8 cellular contexts compared by ENCODE assay signal in genomic region chr1:166975361-166976129, GRCh38. TPM values are rescaled to one million over a fixed set of nuclear protein-coding genes. Genes with fewer than 3 reads are reported as not detected.
DNase-seq lines count a peak whose midpoint lies in the region; ATAC-seq and TF ChIP-seq lines count a peak whose summit lies in the region.

A gene with protein sequence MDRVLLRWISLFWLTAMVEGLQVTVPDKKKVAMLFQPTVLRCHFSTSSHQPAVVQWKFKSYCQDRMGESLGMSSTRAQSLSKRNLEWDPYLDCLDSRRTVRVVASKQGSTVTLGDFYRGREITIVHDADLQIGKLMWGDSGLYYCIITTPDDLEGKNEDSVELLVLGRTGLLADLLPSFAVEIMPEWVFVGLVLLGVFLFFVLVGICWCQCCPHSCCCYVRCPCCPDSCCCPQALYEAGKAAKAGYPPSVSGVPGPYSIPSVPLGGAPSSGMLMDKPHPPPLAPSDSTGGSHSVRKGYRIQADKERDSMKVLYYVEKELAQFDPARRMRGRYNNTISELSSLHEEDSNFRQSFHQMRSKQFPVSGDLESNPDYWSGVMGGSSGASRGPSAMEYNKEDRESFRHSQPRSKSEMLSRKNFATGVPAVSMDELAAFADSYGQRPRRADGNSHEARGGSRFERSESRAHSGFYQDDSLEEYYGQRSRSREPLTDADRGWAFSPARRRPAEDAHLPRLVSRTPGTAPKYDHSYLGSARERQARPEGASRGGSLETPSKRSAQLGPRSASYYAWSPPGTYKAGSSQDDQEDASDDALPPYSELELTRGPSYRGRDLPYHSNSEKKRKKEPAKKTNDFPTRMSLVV (minus strand): TSS chr1:166975540. CDS start chr1:166975268, 272 bp downstream.

- peak within 1 kb of the TSS; percentile 52 for H3K4me3 ChIP-seq in LNCaP clone FGC (ENCODE audit: low read depth, low read length)

- DNase-seq in DMS114 treated with DMSO at 0.1 percent for 48 hours (lab: John Stamatoyannopoulos, UW; ENCODE audit: unreplicated experiment) (peak; percentile 11), LNCaP clone FGC (ENCODE audit: low read depth) (no peak), cerebellar cortex (ENCODE audit: low spot score) (peak; percentile 40), left colon (peak; percentile 38 to 52), mesenteric fat pad (ENCODE audit: low spot score) (no peak)
- peak; percentile 73 to 77 for DNase-seq in stimulated activated CD4-positive, alpha-beta T cell treated with anti-CD3 and anti-CD28 coated beads, Interleukin-2, amount 100 ng/mL, for 24 hours

- intact Hi-C loops in left colon (cut with DNase I, micrococcal nuclease), result no loop called here

- ATAC-seq in GM21529 (IDR thresholded peaks at IDR 0.05; ENCODE audit: unreplicated experiment) (peak; percentile 64), left colon (peak; percentile 89)
- ATAC-seq in activated CD4-positive, CD25-positive, alpha-beta regulatory T cell treated with anti-CD3 and anti-CD28 coated beads, Interleukin-2, amount 50 U/mL, for 24 hours, result peak; percentile 77 to 80

- peak; percentile 57 for TF ChIP-seq CTCF in LNCaP clone FGC (IDR thresholded peaks at IDR 0.05; ENCODE audit: control insufficient read depth, extremely low read depth, insufficient read depth)

RNA-seq across cellular contexts. Expression of the gene that starts here (rescaled TPM):
- 1 to 10 TPM in 1 of 2 donors, under 1 TPM in 1; 0.85 to 1.3 TPM for total RNA-seq in left colon
- total RNA-seq in mesenteric fat pad, result 0.29 TPM

Comparison
In these comparisons a context has a peak if more than half of its experiments do, and no peak if none do; other contexts are left out.
1. DNase-seq: peak in DMS114 treated with DMSO at 0.1 percent for 48 hours (single experiment), cerebellar cortex (single experiment), left colon (2 of 2) and stimulated activated CD4-positive, alpha-beta T cell treated with anti-CD3 and anti-CD28 coated beads, Interleukin-2, amount 100 ng/mL, for 24 hours (2 of 2); none in LNCaP clone FGC (single experiment) and mesenteric fat pad (single experiment).
2. Peak in every context shown above with its lines, with median percentiles within 50 percentile points of each other: ATAC-seq.